ENCODE assay signal across 26 cellular contexts in genomic region chr1:66537718-66538117, GRCh38. TPM values are rescaled to one million over a fixed set of nuclear protein-coding genes. Genes with fewer than 3 reads are reported as not detected.
"Had no signal": no experiment of that assay in that cellular context is flagged by ENCODE, and none has a peak within 500 bp of the region (broad histone marks: within the 10 kb centered on the region; RNA-seq: fewer than 3 reads in every experiment).

No MANE protein-coding gene starts in this region.

- H3K27ac ChIP-seq: epithelial cell of prostate, hepatocyte, parathyroid adenoma, right lobe of liver, skin epidermis, suprapubic skin had no signal

- H3K9me3 ChIP-seq: right lobe of liver, stomach, suprapubic skin, uterus had no signal

- H3K9ac ChIP-seq: parathyroid adenoma had no signal

- H2AFZ ChIP-seq: hepatocyte, parathyroid adenoma had no signal

- H3K9me3 Mint-ChIP-seq: activated naive CD8-positive, alpha-beta T cell treated with anti-CD3 and anti-CD28 coated beads for 36 hours; activated T-cell treated with anti-CD3 and anti-CD28 coated beads, Interleukin-2, amount 50 U/mL, for 24 hours; activated T-helper 17 cell treated with anti-CD3 and anti-CD28 coated beads, Interleukin-2, amount 50 U/mL, for 72 hours; immature natural killer cell; memory B cell; natural killer cell treated with Interleukin-12 subunit alpha and Interleukin-12 subunit beta and Interleukin-15 and Interleukin-18, amount 100 ng/mL, for 72 hours; stimulated activated memory B cell treated with anti-CD40 and anti-IgM and Interleukin-4, amounts not matched to agents 10 μg/mL and 1 μg/mL and 100 μg/mL, for 72 hours; WTC11 had no signal

- H3K27me3 ChIP-seq: uterus had no signal

- H3K79me2 ChIP-seq: hepatocyte, parathyroid adenoma had no signal

- H3K36me3 ChIP-seq: right lobe of liver, stomach, suprapubic skin, uterus had no signal

- H3K4me1 ChIP-seq: parathyroid adenoma, uterus had no signal

- H3K4me3 Mint-ChIP-seq: activated naive CD8-positive, alpha-beta T cell treated with anti-CD3 and anti-CD28 coated beads for 36 hours; activated T-cell treated with anti-CD3 and anti-CD28 coated beads, Interleukin-2, amount 50 U/mL, for 24 hours; activated T-helper 17 cell treated with anti-CD3 and anti-CD28 coated beads, Interleukin-2, amount 50 U/mL, for 72 hours; immature natural killer cell; memory B cell; natural killer cell treated with Interleukin-12 subunit alpha and Interleukin-12 subunit beta and Interleukin-15 and Interleukin-18, amount 100 ng/mL, for 72 hours; stimulated activated memory B cell treated with anti-CD40 and anti-IgM and Interleukin-4, amounts not matched to agents 10 μg/mL and 1 μg/mL and 100 μg/mL, for 72 hours; WTC11 had no signal

- H3K4me3 ChIP-seq: hepatocyte, right lobe of liver, skin epidermis, stomach, suprapubic skin, uterus had no signal

- H3K4me2 ChIP-seq: hepatocyte had no signal

- ATAC-seq: activated T-helper 17 cell treated with anti-CD3 and anti-CD28 coated beads, Interleukin-2, amount 50 U/mL, for 72 hours; natural killer cell treated with Interleukin-12 subunit alpha and Interleukin-12 subunit beta and Interleukin-15 and Interleukin-18, amount 100 ng/mL, for 72 hours; right lobe of liver; stimulated activated memory B cell treated with anti-CD40 and anti-IgM and Interleukin-4, amounts not matched to agents 10 μg/mL and 1 μg/mL and 100 μg/mL, for 72 hours; WTC11 had no signal

- H3K27ac Mint-ChIP-seq: activated naive CD8-positive, alpha-beta T cell treated with anti-CD3 and anti-CD28 coated beads for 36 hours; activated T-cell treated with anti-CD3 and anti-CD28 coated beads, Interleukin-2, amount 50 U/mL, for 24 hours; activated T-helper 17 cell treated with anti-CD3 and anti-CD28 coated beads, Interleukin-2, amount 50 U/mL, for 72 hours; immature natural killer cell; memory B cell; natural killer cell treated with Interleukin-12 subunit alpha and Interleukin-12 subunit beta and Interleukin-15 and Interleukin-18, amount 100 ng/mL, for 72 hours; stimulated activated memory B cell treated with anti-CD40 and anti-IgM and Interleukin-4, amounts not matched to agents 10 μg/mL and 1 μg/mL and 100 μg/mL, for 72 hours; WTC11 had no signal

- H3K36me3 Mint-ChIP-seq: activated naive CD8-positive, alpha-beta T cell treated with anti-CD3 and anti-CD28 coated beads for 36 hours; immature natural killer cell; memory B cell; natural killer cell treated with Interleukin-12 subunit alpha and Interleukin-12 subunit beta and Interleukin-15 and Interleukin-18, amount 100 ng/mL, for 72 hours; stimulated activated memory B cell treated with anti-CD40 and anti-IgM and Interleukin-4, amounts not matched to agents 10 μg/mL and 1 μg/mL and 100 μg/mL, for 72 hours; WTC11 had no signal

- DNase-seq: activated CD4-positive, alpha-beta T cell treated with anti-CD3 and anti-CD28 coated beads, Interleukin-2, amount 50 U/mL, for 4 hours; activated CD8-positive, alpha-beta memory T cell treated with anti-CD3 and anti-CD28 coated beads for 24 hours; activated CD8-positive, alpha-beta memory T cell treated with anti-CD3 and anti-CD28 coated beads, Interleukin-2, amount 50 U/mL, for 4 hours; activated naive CD4-positive, alpha-beta T cell treated with Interleukin-2 at 50 U/mL for 16 hours; activated naive CD8-positive, alpha-beta T cell treated with anti-CD3 and anti-CD28 coated beads for 36 hours; activated T-cell treated with anti-CD3 and anti-CD28 coated beads, Interleukin-2, amount 50 U/mL, for 24 hours; cortex of kidney; foreskin fibroblast; immature natural killer cell; kidney glomerular epithelial cell; right lobe of liver; stimulated activated CD4-positive, alpha-beta T cell treated with anti-CD3 and anti-CD28 coated beads, Interleukin-2, amount 100 ng/mL, for 24 hours; stomach; T-helper 1 cell; trophoblast cell; uterus had no signal

RNA-seq across cellular contexts. Expression of gene SGIP1, which starts 3.8 kb away (rescaled TPM):
- total RNA-seq: activated naive CD8-positive, alpha-beta T cell treated with anti-CD3 and anti-CD28 coated beads for 36 hours; activated T-helper 17 cell treated with anti-CD3 and anti-CD28 coated beads, Interleukin-2, amount 50 U/mL, for 72 hours; natural killer cell treated with Interleukin-12 subunit alpha and Interleukin-12 subunit beta and Interleukin-15 and Interleukin-18, amount 100 ng/mL, for 72 hours had no signal
- polyA plus RNA-seq: immature natural killer cell had no signal
